Comparison of ENCODE assay signal across 1 cellular context in the genomic region with DNA sequence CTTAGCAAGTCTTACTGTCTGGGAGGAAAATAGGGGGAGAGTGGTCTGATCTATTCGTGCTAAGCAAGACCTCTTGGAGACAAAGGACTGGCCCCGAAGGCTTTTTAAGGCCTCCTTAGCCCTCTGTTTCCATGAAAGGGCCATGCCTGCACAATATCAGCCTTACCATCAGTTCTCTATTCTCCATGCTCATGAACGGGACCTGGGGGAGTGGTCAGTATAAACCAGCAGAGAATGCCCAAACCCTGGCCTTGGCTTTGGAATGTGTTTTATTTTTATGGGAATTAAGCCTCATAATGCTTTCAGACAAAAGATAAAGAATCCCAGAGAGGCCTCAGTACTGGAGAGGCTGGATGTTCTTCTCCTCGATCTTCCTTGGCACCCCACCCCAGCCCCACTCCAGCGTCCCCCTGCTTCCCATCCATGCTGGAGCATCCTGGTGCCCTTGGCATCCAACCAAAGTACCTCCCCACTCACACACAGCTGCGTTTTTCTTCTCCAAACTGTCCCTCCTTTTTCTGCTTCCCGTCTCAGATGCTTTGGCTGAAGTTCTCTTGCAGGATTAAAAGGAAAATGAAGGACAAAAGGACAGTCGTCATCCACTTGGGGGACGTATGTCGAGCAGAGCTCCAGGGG.
TF ChIP-seq lines count a peak whose summit lies in the region.

No MANE protein-coding gene starts in this region.

TF ChIP-seq in GM23338, 12 proteins besides CTCF, POLR2A, EP300 and RAD21 (continued from another document):
- TF ChIP-seq CREB1 (CRISPR knock-in tag; IDR thresholded peaks at IDR 0.05; ENCODE audit: low read depth) = no peak
- no peak for TF ChIP-seq STAT1 (IDR thresholded peaks at IDR 0.05; ENCODE audit: unreplicated experiment)
- no peak for TF ChIP-seq POLR2AphosphoS5 (IDR thresholded peaks at IDR 0.05; ENCODE audit: low read depth)
- TF ChIP-seq ZNF462 (CRISPR knock-in tag; IDR thresholded peaks at IDR 0.05) = no peak
- no peak for TF ChIP-seq NANOG (IDR thresholded peaks at IDR 0.05; ENCODE audit: borderline replicate concordance)
- TF ChIP-seq ETS1 (IDR thresholded peaks at IDR 0.05) = no peak
- no peak for TF ChIP-seq ZNF114 (CRISPR knock-in tag; IDR thresholded peaks at IDR 0.05)
- TF ChIP-seq, protein P1, sequence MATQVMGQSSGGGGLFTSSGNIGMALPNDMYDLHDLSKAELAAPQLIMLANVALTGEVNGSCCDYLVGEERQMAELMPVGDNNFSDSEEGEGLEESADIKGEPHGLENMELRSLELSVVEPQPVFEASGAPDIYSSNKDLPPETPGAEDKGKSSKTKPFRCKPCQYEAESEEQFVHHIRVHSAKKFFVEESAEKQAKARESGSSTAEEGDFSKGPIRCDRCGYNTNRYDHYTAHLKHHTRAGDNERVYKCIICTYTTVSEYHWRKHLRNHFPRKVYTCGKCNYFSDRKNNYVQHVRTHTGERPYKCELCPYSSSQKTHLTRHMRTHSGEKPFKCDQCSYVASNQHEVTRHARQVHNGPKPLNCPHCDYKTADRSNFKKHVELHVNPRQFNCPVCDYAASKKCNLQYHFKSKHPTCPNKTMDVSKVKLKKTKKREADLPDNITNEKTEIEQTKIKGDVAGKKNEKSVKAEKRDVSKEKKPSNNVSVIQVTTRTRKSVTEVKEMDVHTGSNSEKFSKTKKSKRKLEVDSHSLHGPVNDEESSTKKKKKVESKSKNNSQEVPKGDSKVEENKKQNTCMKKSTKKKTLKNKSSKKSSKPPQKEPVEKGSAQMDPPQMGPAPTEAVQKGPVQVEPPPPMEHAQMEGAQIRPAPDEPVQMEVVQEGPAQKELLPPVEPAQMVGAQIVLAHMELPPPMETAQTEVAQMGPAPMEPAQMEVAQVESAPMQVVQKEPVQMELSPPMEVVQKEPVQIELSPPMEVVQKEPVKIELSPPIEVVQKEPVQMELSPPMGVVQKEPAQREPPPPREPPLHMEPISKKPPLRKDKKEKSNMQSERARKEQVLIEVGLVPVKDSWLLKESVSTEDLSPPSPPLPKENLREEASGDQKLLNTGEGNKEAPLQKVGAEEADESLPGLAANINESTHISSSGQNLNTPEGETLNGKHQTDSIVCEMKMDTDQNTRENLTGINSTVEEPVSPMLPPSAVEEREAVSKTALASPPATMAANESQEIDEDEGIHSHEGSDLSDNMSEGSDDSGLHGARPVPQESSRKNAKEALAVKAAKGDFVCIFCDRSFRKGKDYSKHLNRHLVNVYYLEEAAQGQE (IDR thresholded peaks at IDR 0.05; ENCODE audit: unreplicated experiment) = no peak
